16 cellular contexts compared by ENCODE assay signal in genomic region chr2:197075286-197075685, GRCh38.
A peak's percentile ranks its signal among the peaks of the same experiment; 100 is the strongest.
DNase-seq lines count a peak whose midpoint lies in the region; ATAC-seq and TF ChIP-seq lines count a peak whose summit lies in the region.
"Had no signal": no experiment of that assay in that cellular context is flagged by ENCODE, and none has a peak within 500 bp of the region (broad histone marks: within the 10 kb centered on the region; RNA-seq: fewer than 3 reads in every experiment).

No MANE protein-coding gene starts in this region.

- CTCF ChIA-PET in A673 (lab: Charles Lee) (no interaction called here), T-cell (lab: Charles Lee) (interaction anchor here (0.5 to 0.7 kb wide), 3 partner anchors 67 to 332 kb away, joined by 3 read pairs; no protein-coding TSS in a partner anchor), WTC11 (lab: Charles Lee) (interaction anchor here (1.0 to 1.7 kb wide), 7 partner anchors 11 to 314 kb away, joined by 3 to 14 read pairs (median 4); no protein-coding TSS in a partner anchor)

- H3K36me3 Mint-ChIP-seq in T-cell (peaks cover 91% of the 10 kb centered on the region), WTC11 (no peaks in the 10 kb centered on the region)

- peak overlapping the region; percentile 98 for H3K27ac ChIP-seq in A673 (ENCODE audit: low read depth, low read length, poor library complexity, severe bottlenecking)
- H3K27ac ChIP-seq in cingulate gyrus (ENCODE audit: low read depth, low read length), result peak overlapping the region; percentile 76
- no peak overlapping the region for H3K27ac ChIP-seq in Peyer's patch
- H3K27ac ChIP-seq: C4-2B had no signal

- ATAC-seq in T-cell (replicated peaks in 1 of 4), result no peak
- no peak for ATAC-seq in WTC11

- BruUV-seq in A673 (replicated peaks; lab: Mats Ljungman, UMichigan), result no TSS peak

- H3K9me3 Mint-ChIP-seq in T-cell (peaks cover 0 to 12% (median 0%) of the 10 kb centered on the region in 3 donors), WTC11 (peaks cover 7% of the 10 kb centered on the region)

- no peak for TF ChIP-seq CTCF in A673 (conservative IDR thresholded peaks at IDR 0.05; ENCODE audit: low read depth, low read length)
- TF ChIP-seq CTCF in WTC11 (IDR thresholded peaks at IDR 0.05), result no peak
- TF ChIP-seq CTCF in Peyer's patch (IDR thresholded peaks at IDR 0.05), result no peak

- no peaks in the 10 kb centered on the region for H3K27me3 Mint-ChIP-seq in T-cell
- H3K27me3 Mint-ChIP-seq in WTC11 (ENCODE audit: low read depth), result no peaks in the 10 kb centered on the region
- H3K27me3 Mint-ChIP-seq: CD4-positive, alpha-beta memory T cell had no signal

- peaks cover 74% of the 10 kb centered on the region for H3K4me1 ChIP-seq in A673 (ENCODE audit: insufficient read depth, low read length, poor library complexity, severe bottlenecking)
- peaks cover 0 to 2% (median 0%) of the 10 kb centered on the region in 4 donors for H3K4me1 ChIP-seq in Peyer's patch
- H3K4me1 ChIP-seq: HAP-1 had no signal

- DNase-seq in A673 (ENCODE audit: low spot score) (no peak), T-cell (no peak), superior temporal gyrus (ENCODE audit: extremely low spot score) (peak; percentile 38), WTC11 (ENCODE audit: low spot score) (no peak), H7 (no peak), Peyer's patch (no peak), cardiac septum (ENCODE audit: low spot score) (no peak)
- DNase-seq: 8988T, DMS153, DMS79 treated with DMSO at 0.1 percent for 48 hours, GOT3 had no signal

- H3K27me3 ChIP-seq in A673 (replicated peaks; ENCODE audit: insufficient read depth, low read depth, low read length, poor library complexity) (no peaks in the 10 kb centered on the region), H7 (ENCODE audit: control insufficient read depth, insufficient read depth, low read length) (no peaks in the 10 kb centered on the region), Peyer's patch (no peaks in the 10 kb centered on the region)
- H3K27me3 ChIP-seq: BE2C had no signal

- intact Hi-C loops in A673 (cut with micrococcal nuclease; ENCODE audit: unreplicated experiment), result loop anchor here (5.0 kb wide), 1 partner anchor 92 kb away; no protein-coding TSS in a partner anchor
- intact Hi-C loops in cardiac septum (cut with DNase I), result no loop called here

- no peak overlapping the region for H3K4me3 Mint-ChIP-seq in T-cell
- H3K4me3 Mint-ChIP-seq in WTC11, result no peak overlapping the region
- H3K4me3 Mint-ChIP-seq: CD4-positive, alpha-beta memory T cell had no signal

- no peak for TF ChIP-seq POLR2A in Peyer's patch (IDR thresholded peaks at IDR 0.05)

- no peaks in the 10 kb centered on the region for H3K9me3 ChIP-seq in A673 (ENCODE audit: low read depth, low read length, poor library complexity, severe bottlenecking)
- no peaks in the 10 kb centered on the region for H3K9me3 ChIP-seq in Peyer's patch
- H3K9me3 ChIP-seq: HAP-1 had no signal

- H3K27ac Mint-ChIP-seq in T-cell, result peak overlapping the region; percentile 16 to 53
- no peak overlapping the region for H3K27ac Mint-ChIP-seq in WTC11

- POLR2A ChIA-PET in A673 (lab: Charles Lee; ENCODE audit: low non-redundant PET) (no interaction called here), T-cell (lab: Charles Lee) (interaction anchor here in 1 of 2 donors (0.6 kb wide), 1 partner anchor 448 kb away, joined by 3 read pairs; no protein-coding TSS in a partner anchor), WTC11 (lab: Charles Lee) (no interaction called here)

- H3K4me3 ChIP-seq in A673 (ENCODE audit: low read depth, low read length, poor library complexity, severe bottlenecking), result no peak overlapping the region
- no peak overlapping the region for H3K4me3 ChIP-seq in H7 (ENCODE audit: insufficient read depth, low read depth, low read length)
- H3K4me3 ChIP-seq in Peyer's patch, result no peak overlapping the region
- H3K4me3 ChIP-seq: HAP-1 had no signal

- H3K4me1 Mint-ChIP-seq in T-cell (peaks cover 47 to 54% (median 51%) of the 10 kb centered on the region in 3 donors), WTC11 (peaks cover 1% of the 10 kb centered on the region)

- peaks cover 8% of the 10 kb centered on the region for H3K36me3 ChIP-seq in A673 (ENCODE audit: insufficient read depth, low read length, poor library complexity, severe bottlenecking)
- no peaks in the 10 kb centered on the region for H3K36me3 ChIP-seq in H7 (replicated peaks; ENCODE audit: control insufficient read depth, insufficient read depth, low read length)
- no peaks in the 10 kb centered on the region for H3K36me3 ChIP-seq in Peyer's patch
- H3K36me3 ChIP-seq: BE2C, HAP-1 had no signal

TF ChIP-seq in WTC11, 78 proteins besides CTCF, POLR2A, EP300 and RAD21:
- TF ChIP-seq CBFB (CRISPR knock-in tag; IDR thresholded peaks at IDR 0.05; ENCODE audit: low read depth) (no peak), ZNF263 (CRISPR knock-in tag; IDR thresholded peaks at IDR 0.05; ENCODE audit: low read depth) (no peak), ZNF232 (CRISPR knock-in tag; IDR thresholded peaks at IDR 0.05) (no peak), RELA (CRISPR knock-in tag; IDR thresholded peaks at IDR 0.05; ENCODE audit: borderline replicate concordance) (no peak), TCF7 (CRISPR knock-in tag; IDR thresholded peaks at IDR 0.05; ENCODE audit: low read depth) (no peak), ZNF425 (CRISPR knock-in tag; conservative IDR thresholded peaks at IDR 0.05) (no peak), USF1 (CRISPR knock-in tag; IDR thresholded peaks at IDR 0.05) (no peak), OVOL2 (CRISPR knock-in tag; IDR thresholded peaks at IDR 0.05; ENCODE audit: borderline replicate concordance) (no peak), ZMAT4 (CRISPR knock-in tag; IDR thresholded peaks at IDR 0.05) (no peak)
- TF ChIP-seq, protein P1, sequence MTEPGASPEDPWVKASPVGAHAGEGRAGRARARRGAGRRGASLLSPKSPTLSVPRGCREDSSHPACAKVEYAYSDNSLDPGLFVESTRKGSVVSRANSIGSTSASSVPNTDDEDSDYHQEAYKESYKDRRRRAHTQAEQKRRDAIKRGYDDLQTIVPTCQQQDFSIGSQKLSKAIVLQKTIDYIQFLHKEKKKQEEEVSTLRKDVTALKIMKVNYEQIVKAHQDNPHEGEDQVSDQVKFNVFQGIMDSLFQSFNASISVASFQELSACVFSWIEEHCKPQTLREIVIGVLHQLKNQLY (CRISPR knock-in tag; IDR thresholded peaks at IDR 0.05), result no peak
- TF ChIP-seq, protein P2, sequence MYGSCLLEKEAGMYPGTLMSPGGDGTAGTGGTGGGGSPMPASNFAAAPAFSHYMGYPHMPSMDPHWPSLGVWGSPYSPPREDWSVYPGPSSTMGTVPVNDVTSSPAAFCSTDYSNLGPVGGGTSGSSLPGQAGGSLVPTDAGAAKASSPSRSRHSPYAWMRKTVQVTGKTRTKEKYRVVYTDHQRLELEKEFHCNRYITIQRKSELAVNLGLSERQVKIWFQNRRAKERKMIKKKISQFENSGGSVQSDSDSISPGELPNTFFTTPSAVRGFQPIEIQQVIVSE (CRISPR knock-in tag; IDR thresholded peaks at IDR 0.05; ENCODE audit: borderline replicate concordance), result no peak

Comparison
In these comparisons a context has a peak if more than half of its experiments do, and no peak if none do; other contexts are left out.
1. H3K27ac ChIP-seq: peak in A673 (single experiment) and cingulate gyrus (single experiment); none in Peyer's patch (0 of 4).